ENCODE assay signal across 16 cellular contexts in genomic region chr2:45283764-45284620, GRCh38.
DNase-seq lines count a peak whose midpoint lies in the region; ATAC-seq, FAIRE-seq and TF ChIP-seq lines count a peak whose summit lies in the region.
"Had no signal": no experiment of that assay in that cellular context is flagged by ENCODE, and none has a peak within 500 bp of the region (broad histone marks: within the 10 kb centered on the region; RNA-seq: fewer than 3 reads in every experiment).

No MANE protein-coding gene starts in this region.

- H3K9me3 Mint-ChIP-seq in activated naive CD4-positive, alpha-beta T cell treated with anti-CD3 and anti-CD28 coated beads for 36 hours = no peaks in the 10 kb centered on the region
- no peaks in the 10 kb centered on the region for H3K9me3 Mint-ChIP-seq in activated naive CD4-positive, alpha-beta T cell treated with anti-CD3 and anti-CD28 coated beads, Interleukin-2, amount 50 U/mL, for 72 hours
- H3K9me3 Mint-ChIP-seq: memory B cell had no signal

- intact Hi-C loops in activated naive CD4-positive, alpha-beta T cell treated with anti-CD3 and anti-CD28 coated beads for 36 hours (cut with micrococcal nuclease) = no loop called here

- H3K4me1 Mint-ChIP-seq in activated naive CD4-positive, alpha-beta T cell treated with anti-CD3 and anti-CD28 coated beads for 36 hours (ENCODE audit: low read depth) = no peaks in the 10 kb centered on the region
- H3K4me1 Mint-ChIP-seq: activated CD8-positive, alpha-beta memory T cell treated with anti-CD3 and anti-CD28 coated beads, Interleukin-2, amount 10 ng/mL, durations not matched to agents 7 days and 5 days; memory B cell had no signal

- no peak for ATAC-seq in activated naive CD4-positive, alpha-beta T cell treated with anti-CD3 and anti-CD28 coated beads, Interleukin-2, amount 50 U/mL, for 72 hours
- no peak for ATAC-seq in HG03097 (IDR thresholded peaks at IDR 0.05; ENCODE audit: low FRiP score, unreplicated experiment)
- ATAC-seq: activated CD8-positive, alpha-beta memory T cell treated with anti-CD3 and anti-CD28 coated beads, Interleukin-2, amount 10 ng/mL, durations not matched to agents 7 days and 5 days had no signal

- DNase-seq in activated naive CD4-positive, alpha-beta T cell treated with anti-CD3 and anti-CD28 coated beads for 36 hours = peak; percentile 8
- no peak for DNase-seq in activated naive CD4-positive, alpha-beta T cell treated with anti-CD3 and anti-CD28 coated beads, Interleukin-2, amount 50 U/mL, for 72 hours (ENCODE audit: low spot score in 2 of 2)
- DNase-seq in T1000 (lab: John Stamatoyannopoulos, UW) (peak; percentile 77), foreskin fibroblast (peak; percentile 73 to 80), urothelium cell line (ENCODE audit: low spot score) (peak; percentile 86), nucleus accumbens (lab: John Stamatoyannopoulos, UW) (no peak)
- DNase-seq in stimulated activated naive CD4-positive, alpha-beta T cell (lab: John Stamatoyannopoulos, UW) = no peak
- DNase-seq: activated CD8-positive, alpha-beta memory T cell treated with anti-CD3 and anti-CD28 coated beads, Interleukin-2, amount 10 ng/mL, durations not matched to agents 7 days and 5 days; amygdala; GDM1; H7; NCI-H1105 treated with DMSO at 0.1 percent for 48 hours; NK-92 treated with Interleukin-12 subunit alpha and Interleukin-12 subunit beta, amount 100 ng/mL, for 24 hours; transverse colon had no signal

- no peaks in the 10 kb centered on the region for H3K36me3 Mint-ChIP-seq in activated naive CD4-positive, alpha-beta T cell treated with anti-CD3 and anti-CD28 coated beads for 36 hours (ENCODE audit: low read depth)
- no peaks in the 10 kb centered on the region for H3K36me3 Mint-ChIP-seq in activated naive CD4-positive, alpha-beta T cell treated with anti-CD3 and anti-CD28 coated beads, Interleukin-2, amount 50 U/mL, for 72 hours
- H3K36me3 Mint-ChIP-seq: activated CD8-positive, alpha-beta memory T cell treated with anti-CD3 and anti-CD28 coated beads, Interleukin-2, amount 10 ng/mL, durations not matched to agents 7 days and 5 days; memory B cell had no signal

- no peak for FAIRE-seq in urothelium cell line (lab: Jason Lieb, UNC)

- no peak for TF ChIP-seq CTCF in foreskin fibroblast (IDR thresholded peaks at IDR 0.05; ENCODE audit: low read depth, low read length)

- CTCF ChIA-PET in activated naive CD4-positive, alpha-beta T cell treated with anti-CD3 and anti-CD28 coated beads for 36 hours (lab: Charles Lee) = no interaction called here

- no peak overlapping the region for H3K4me3 ChIP-seq in foreskin fibroblast (ENCODE audit: low read depth in 1 of 2, low read length in 2 of 2)
- H3K4me3 ChIP-seq: transverse colon had no signal

- peaks cover 5% of the 10 kb centered on the region for H3K27me3 Mint-ChIP-seq in activated naive CD4-positive, alpha-beta T cell treated with anti-CD3 and anti-CD28 coated beads for 36 hours (ENCODE audit: low read depth)

- H3K27ac Mint-ChIP-seq in activated naive CD4-positive, alpha-beta T cell treated with anti-CD3 and anti-CD28 coated beads for 36 hours = no peak overlapping the region
- no peak overlapping the region for H3K27ac Mint-ChIP-seq in activated naive CD4-positive, alpha-beta T cell treated with anti-CD3 and anti-CD28 coated beads, Interleukin-2, amount 50 U/mL, for 72 hours
- H3K27ac Mint-ChIP-seq: activated CD8-positive, alpha-beta memory T cell treated with anti-CD3 and anti-CD28 coated beads, Interleukin-2, amount 10 ng/mL, durations not matched to agents 7 days and 5 days; memory B cell had no signal

- no peak overlapping the region for H3K4me3 Mint-ChIP-seq in activated naive CD4-positive, alpha-beta T cell treated with anti-CD3 and anti-CD28 coated beads for 36 hours
- H3K4me3 Mint-ChIP-seq: activated CD8-positive, alpha-beta memory T cell treated with anti-CD3 and anti-CD28 coated beads, Interleukin-2, amount 10 ng/mL, durations not matched to agents 7 days and 5 days; memory B cell had no signal

Comparison
In these comparisons a context has a peak if more than half of its experiments do, and no peak if none do; other contexts are left out.
1. DNase-seq: peak in activated naive CD4-positive, alpha-beta T cell treated with anti-CD3 and anti-CD28 coated beads for 36 hours (single experiment), T1000 (single experiment), foreskin fibroblast (2 of 2) and urothelium cell line (single experiment); none in activated naive CD4-positive, alpha-beta T cell treated with anti-CD3 and anti-CD28 coated beads, Interleukin-2, amount 50 U/mL, for 72 hours (0 of 2), stimulated activated naive CD4-positive, alpha-beta T cell (0 of 6) and nucleus accumbens (0 of 56).